ENCODE assay signal across 9 cellular contexts in the genomic region with DNA sequence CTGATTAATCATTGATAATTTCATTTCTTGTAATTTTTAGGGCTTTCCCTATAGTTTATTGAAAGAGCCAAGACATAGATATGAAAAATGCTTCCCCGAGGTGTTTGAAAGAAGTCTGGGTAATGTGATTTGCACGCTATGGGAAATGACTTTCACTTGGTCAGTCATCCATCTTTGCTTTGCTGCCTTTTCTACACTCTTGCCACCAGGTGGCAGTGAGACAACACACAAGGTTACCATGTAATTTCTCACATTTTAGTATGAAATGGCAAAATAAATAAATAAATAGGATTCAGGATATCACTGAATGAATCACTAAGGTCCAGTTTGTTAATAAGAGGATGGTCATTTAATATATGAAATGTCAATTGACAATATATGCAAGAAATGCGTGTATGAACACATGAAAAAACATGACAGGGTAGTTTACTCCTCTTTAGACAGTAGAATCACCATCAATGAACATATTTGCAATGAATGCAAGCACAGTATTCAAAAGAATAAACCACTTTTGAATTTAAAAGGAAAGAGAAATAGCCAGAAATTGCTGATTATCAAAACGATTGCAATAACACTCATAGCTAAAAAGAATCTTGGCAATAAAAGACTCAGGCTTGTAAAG. TPM values are rescaled to one million over a fixed set of nuclear protein-coding genes. Genes with fewer than 3 reads are reported as not detected.
A peak's percentile ranks its signal among the peaks of the same experiment; 100 is the strongest.
DNase-seq lines count a peak whose midpoint lies in the region; ATAC-seq and TF ChIP-seq lines count a peak whose summit lies in the region.
"Had no signal": no experiment of that assay in that cellular context is flagged by ENCODE, and none has a peak within 500 bp of the region (broad histone marks: within the 10 kb centered on the region; RNA-seq: fewer than 3 reads in every experiment).

No MANE protein-coding gene starts in this region.

- no peak overlapping the region for H3K4me3 ChIP-seq in DOHH2 (ENCODE audit: low read length)
- H3K4me3 ChIP-seq in upper lobe of right lung, result no peak overlapping the region
- no peak overlapping the region for H3K4me3 ChIP-seq in CD8-positive, alpha-beta memory T cell (ENCODE audit: low read length)

- H4K20me1 ChIP-seq in DOHH2 (ENCODE audit: control insufficient read depth, insufficient read depth, low read depth, low read length), result no peaks in the 10 kb centered on the region

- H3K4me1 ChIP-seq in DOHH2 (ENCODE audit: control insufficient read depth, low read length) (no peaks in the 10 kb centered on the region), upper lobe of right lung (no peaks in the 10 kb centered on the region)
- no peaks in the 10 kb centered on the region for H3K4me1 ChIP-seq in CD8-positive, alpha-beta memory T cell (ENCODE audit: insufficient read depth, low read length)

- H3K9me3 Mint-ChIP-seq in WTC11, result no peaks in the 10 kb centered on the region
- peaks cover 0 to 6% (median 0%) of the 10 kb centered on the region in 5 donors for H3K9me3 Mint-ChIP-seq in CD8-positive, alpha-beta memory T cell

- H3K27me3 Mint-ChIP-seq in WTC11 (ENCODE audit: low read depth), result no peaks in the 10 kb centered on the region
- H3K27me3 Mint-ChIP-seq in CD8-positive, alpha-beta memory T cell, result no peaks in the 10 kb centered on the region

- TF ChIP-seq CTCF in DOHH2 (IDR thresholded peaks at IDR 0.05; ENCODE audit: low read depth, low read length, poor library complexity, severe bottlenecking) (peak; percentile 80), WTC11 (IDR thresholded peaks at IDR 0.05) (peak; percentile 59), upper lobe of right lung (IDR thresholded peaks at IDR 0.05) (peak; percentile 64)

- intact Hi-C loops in upper lobe of right lung (cut with DNase I), result no loop called here

- H3F3A ChIP-seq in DOHH2 (ENCODE audit: control insufficient read depth, insufficient read depth), result no peaks in the 10 kb centered on the region

- POLR2A ChIA-PET in WTC11 (lab: Charles Lee), result no interaction called here
- POLR2A ChIA-PET in CD8-positive, alpha-beta memory T cell (lab: Charles Lee), result no interaction called here

- H3K36me3 Mint-ChIP-seq in WTC11, result no peaks in the 10 kb centered on the region
- H3K36me3 Mint-ChIP-seq in CD8-positive, alpha-beta memory T cell, result no peaks in the 10 kb centered on the region

- H3K4me2 ChIP-seq in DOHH2 (ENCODE audit: low read length), result no peak overlapping the region

- no peak overlapping the region for H3K27ac Mint-ChIP-seq in WTC11
- H3K27ac Mint-ChIP-seq in CD8-positive, alpha-beta memory T cell, result no peak overlapping the region

- H3K9me3 ChIP-seq in DOHH2 (ENCODE audit: control insufficient read depth, insufficient read depth, low read length) (no peaks in the 10 kb centered on the region), upper lobe of right lung (no peaks in the 10 kb centered on the region)
- no peaks in the 10 kb centered on the region for H3K9me3 ChIP-seq in CD8-positive, alpha-beta memory T cell (ENCODE audit: low read length)

- H3K4me3 Mint-ChIP-seq in WTC11, result no peak overlapping the region
- no peak overlapping the region for H3K4me3 Mint-ChIP-seq in CD8-positive, alpha-beta memory T cell

- DNase-seq in NCI-H2029 (lab: John Stamatoyannopoulos, UW) (peak; percentile 76), WTC11 (ENCODE audit: low spot score) (peak; percentile 14), iPS DF 4.7 (ENCODE audit: extremely low read depth, low spot score) (peak; percentile 25), upper lobe of right lung (no peak)
- no peak for DNase-seq in CD8-positive, alpha-beta memory T cell

- ATAC-seq in GM19043 (IDR thresholded peaks at IDR 0.05; ENCODE audit: low read depth, unreplicated experiment), result peak; percentile 93
- ATAC-seq in HG03064 (IDR thresholded peaks at IDR 0.05; ENCODE audit: low read depth, unreplicated experiment), result peak; percentile 93
- ATAC-seq in WTC11, result peak; percentile 76
- ATAC-seq in upper lobe of right lung, result peak; percentile 76

- H3K36me3 ChIP-seq in DOHH2 (ENCODE audit: control insufficient read depth, low read length), result no peaks in the 10 kb centered on the region
- no peaks in the 10 kb centered on the region for H3K36me3 ChIP-seq in upper lobe of right lung
- no peaks in the 10 kb centered on the region for H3K36me3 ChIP-seq in CD8-positive, alpha-beta memory T cell (ENCODE audit: insufficient read depth, low read length)

- no peaks in the 10 kb centered on the region for H3K9me2 ChIP-seq in DOHH2 (replicated peaks; ENCODE audit: control insufficient read depth, low read length)

- H3K79me2 ChIP-seq in DOHH2 (ENCODE audit: control insufficient read depth, low read length), result no peaks in the 10 kb centered on the region

- CTCF ChIA-PET in WTC11 (lab: Charles Lee), result no interaction called here
- CTCF ChIA-PET in CD8-positive, alpha-beta memory T cell (lab: Charles Lee), result no interaction called here

- H3K27ac ChIP-seq in DOHH2 (ENCODE audit: low read depth, low read length) (no peak overlapping the region), upper lobe of right lung (no peak overlapping the region)
- H3K27ac ChIP-seq in CD8-positive, alpha-beta memory T cell (ENCODE audit: low read depth, low read length), result no peak overlapping the region

- H3K27me3 ChIP-seq in DOHH2 (ENCODE audit: control insufficient read depth, low read length) (no peaks in the 10 kb centered on the region), upper lobe of right lung (no peaks in the 10 kb centered on the region)
- no peaks in the 10 kb centered on the region for H3K27me3 ChIP-seq in CD8-positive, alpha-beta memory T cell (ENCODE audit: insufficient read depth, low read length, poor library complexity, severe bottlenecking)

- no peaks in the 10 kb centered on the region for H3K4me1 Mint-ChIP-seq in WTC11
- no peaks in the 10 kb centered on the region for H3K4me1 Mint-ChIP-seq in CD8-positive, alpha-beta memory T cell

TF ChIP-seq in WTC11, 78 proteins besides CTCF, POLR2A, EP300 and RAD21:
- TF ChIP-seq IRF2 (CRISPR knock-in tag; IDR thresholded peaks at IDR 0.05; ENCODE audit: borderline replicate concordance, low read depth) (no peak), CREB1 (CRISPR knock-in tag; IDR thresholded peaks at IDR 0.05) (no peak), TCF7 (CRISPR knock-in tag; IDR thresholded peaks at IDR 0.05; ENCODE audit: low read depth) (no peak), SMAD3 (CRISPR knock-in tag; IDR thresholded peaks at IDR 0.05; ENCODE audit: borderline replicate concordance) (no peak)

RNA-seq across cellular contexts. Expression of a gene that starts 52.2 kb away (rescaled TPM):
- total RNA-seq in WTC11 (2021) (0.80 to 1.4 TPM (median 1.0 TPM) in 3 replicates), upper lobe of right lung (not detected)
- not detected for total RNA-seq in CD8-positive, alpha-beta memory T cell
- not detected for polyA plus RNA-seq in CD8-positive, alpha-beta memory T cell
- total RNA-seq: subcutaneous adipose tissue had no signal

Comparison
In these comparisons a context has a peak if more than half of its experiments do, and no peak if none do; other contexts are left out.
1. DNase-seq: peak in NCI-H2029 (single experiment), WTC11 (single experiment) and iPS DF 4.7 (single experiment); none in upper lobe of right lung (single experiment) and CD8-positive, alpha-beta memory T cell (0 of 5).
2. Peak in every context shown above with its lines, with median percentiles within 50 percentile points of each other: CTCF ChIP-seq and ATAC-seq.